ENCODE assay signal across 8 cellular contexts in genomic region chr12:27733052-27733656, GRCh38.
DNase-seq lines count a peak whose midpoint lies in the region; ATAC-seq and TF ChIP-seq lines count a peak whose summit lies in the region.

No MANE protein-coding gene starts in this region.

- no peak overlapping the region for H3K4me3 ChIP-seq in HEK293 (ENCODE audit: low read depth, low read length)

- no peak for TF ChIP-seq CTCF in HEK293 (tag by site-specific recombination; IDR thresholded peaks at IDR 0.05)

- CTCF ChIA-PET in HEK293 (lab: Yijun Ruan, JAX) = interaction anchor here (0.6 to 4.5 kb wide), 25 partner anchors 8 to 1265 kb away, joined by 3 to 34 read pairs (median 3); no protein-coding TSS in a partner anchor

- peaks cover 28 to 37% of the 10 kb centered on the region in 2 experiments for H3K36me3 ChIP-seq in HEK293 (ENCODE audit: control insufficient read depth in 2 of 2, insufficient read depth in 1 of 2, low read length in 2 of 2)

- peak; percentile 18 to 34 for DNase-seq in NCI-H2081 (lab: John Stamatoyannopoulos, UW)
- DNase-seq in NCI-H2081 treated with DMSO at 0.1 percent for 48 hours (lab: John Stamatoyannopoulos, UW) = no peak
- DNase-seq in NCI-H2171 (lab: John Stamatoyannopoulos, UW) = peak; percentile 97
- peak; percentile 11 for DNase-seq in activated T-cell treated with anti-CD3 and anti-CD28 coated beads for 4 hours
- peak; percentile 16 for DNase-seq in globus pallidus (ENCODE audit: low spot score)
- peak; percentile 39 for DNase-seq in stimulated activated CD4-positive, alpha-beta T cell treated with anti-CD3 and anti-CD28 coated beads, Interleukin-4, amount 100 ng/mL, for 1 hour

- H3K9me3 ChIP-seq in HEK293 (ENCODE audit: control insufficient read depth, insufficient read depth, low read depth, low read length) = no peaks in the 10 kb centered on the region

- H3K4me1 ChIP-seq in HEK293 (ENCODE audit: control insufficient read depth, insufficient read depth, low read length) = no peaks in the 10 kb centered on the region

- ATAC-seq in HG03108 (IDR thresholded peaks at IDR 0.05; ENCODE audit: unreplicated experiment) = no peak

- POLR2A ChIA-PET in HEK293 (lab: Yijun Ruan, JAX) = no interaction called here

- no peak overlapping the region for H3K27ac ChIP-seq in HEK293 (ENCODE audit: extremely low read depth, low read depth, low read length)

TF ChIP-seq in HEK293, 187 proteins besides CTCF, POLR2A, EP300 and RAD21:
- TF ChIP-seq WT1 (tag by site-specific recombination; IDR thresholded peaks at IDR 0.05) = no peak
- peak; percentile 51 for TF ChIP-seq ZNF654 (tag by site-specific recombination; IDR thresholded peaks at IDR 0.05; ENCODE audit: low read depth)
